In the genomic region with DNA sequence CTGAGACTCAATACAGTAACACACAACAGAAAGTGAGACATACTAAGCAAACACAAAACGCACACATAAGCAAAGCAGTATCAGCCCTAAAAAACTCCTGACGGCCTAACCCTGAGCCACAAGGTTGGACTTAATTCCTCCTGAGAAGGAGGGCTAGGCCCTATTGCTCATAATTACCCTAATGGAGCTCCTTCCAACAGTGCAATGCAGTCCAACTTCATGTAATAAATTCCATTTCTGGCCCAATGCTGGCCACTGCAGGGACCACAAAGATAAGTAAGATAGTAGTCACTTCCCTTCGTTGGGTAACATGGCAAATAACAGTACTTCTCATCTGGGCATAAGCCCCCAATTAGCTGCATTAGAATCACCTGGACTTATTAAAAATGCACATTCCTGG, we compare ENCODE assay signal across 18 cellular contexts. TPM values are rescaled to one million over a fixed set of nuclear protein-coding genes. Genes with fewer than 3 reads are reported as not detected.
DNase-seq lines count a peak whose midpoint lies in the region; ATAC-seq lines count a peak whose summit lies in the region.
"Had no signal": no experiment of that assay in that cellular context is flagged by ENCODE, and none has a peak within 500 bp of the region (broad histone marks: within the 10 kb centered on the region; RNA-seq: fewer than 3 reads in every experiment).

No MANE protein-coding gene starts in this region.

- no peak overlapping the region for H3K9ac ChIP-seq in mesenchymal stem cell (ENCODE audit: low read length)
- H3K9ac ChIP-seq: KMS-11 had no signal

- no peak overlapping the region for H3K18ac ChIP-seq in mesenchymal stem cell (ENCODE audit: low read depth in 1 of 2, low read length in 2 of 2)

- H3K27ac Mint-ChIP-seq in activated naive CD4-positive, alpha-beta T cell treated with anti-CD3 and anti-CD28 coated beads, Interleukin-2, amount 10 ng/mL, durations not matched to agents 7 days and 5 days: no peak overlapping the region

- no peak overlapping the region for H3K14ac ChIP-seq in mesenchymal stem cell (ENCODE audit: low read length in 2 of 2)

- no peak overlapping the region for H4K8ac ChIP-seq in mesenchymal stem cell (ENCODE audit: low read length)

- H3K4me1 ChIP-seq in mesenchymal stem cell (ENCODE audit: control insufficient read depth, insufficient read depth, low read depth, low read length): no peaks in the 10 kb centered on the region

- H3K36me3 ChIP-seq in mesenchymal stem cell (ENCODE audit: control insufficient read depth in 1 of 2, insufficient read depth in 2 of 2, low read depth in 1 of 2, low read length in 2 of 2): peaks cover 7 to 31% of the 10 kb centered on the region in 2 experiments

- no peak overlapping the region for H3K4ac ChIP-seq in mesenchymal stem cell (ENCODE audit: low read depth in 1 of 2, low read length in 2 of 2)

- H3K36me3 Mint-ChIP-seq in activated naive CD4-positive, alpha-beta T cell treated with anti-CD3 and anti-CD28 coated beads, Interleukin-2, amount 10 ng/mL, durations not matched to agents 7 days and 5 days: peaks cover 27% of the 10 kb centered on the region

- peaks cover 37% of the 10 kb centered on the region for H3K4me1 Mint-ChIP-seq in activated naive CD4-positive, alpha-beta T cell treated with anti-CD3 and anti-CD28 coated beads, Interleukin-2, amount 10 ng/mL, durations not matched to agents 7 days and 5 days

- no peak overlapping the region for H2BK15ac ChIP-seq in mesenchymal stem cell (ENCODE audit: low read depth, poor library complexity, severe bottlenecking)

- H2AK5ac ChIP-seq in mesenchymal stem cell (ENCODE audit: low read length, severe bottlenecking): no peak overlapping the region

- H3K27ac ChIP-seq in mesenchymal stem cell (ENCODE audit: low read length, poor library complexity, severe bottlenecking): no peak overlapping the region
- H3K27ac ChIP-seq: C4-2B, KMS-11 had no signal

- no peak overlapping the region for H3K4me2 ChIP-seq in mesenchymal stem cell (ENCODE audit: low read length, poor library complexity, severe bottlenecking)
- H3K4me2 ChIP-seq: KMS-11 had no signal

- no peak for ATAC-seq in GM19455 (IDR thresholded peaks at IDR 0.05; ENCODE audit: unreplicated experiment)

- H2BK12ac ChIP-seq in mesenchymal stem cell (ENCODE audit: low read length in 2 of 2): no peak overlapping the region

- peaks cover 2% of the 10 kb centered on the region for H3K9me3 Mint-ChIP-seq in activated naive CD4-positive, alpha-beta T cell treated with anti-CD3 and anti-CD28 coated beads, Interleukin-2, amount 10 ng/mL, durations not matched to agents 7 days and 5 days

- H3K4me3 ChIP-seq in mesenchymal stem cell (ENCODE audit: insufficient read depth in 1 of 2, low read depth in 1 of 2, low read length in 2 of 2): no peak overlapping the region

- H2BK120ac ChIP-seq in mesenchymal stem cell (ENCODE audit: low read depth, low read length): no peak overlapping the region

- no peak overlapping the region for H4K91ac ChIP-seq in mesenchymal stem cell (ENCODE audit: low read length)

- WGBS in mesenchymal stem cell: 94% methylated on average over 3 of the region's 3 CpGs

- H2AFZ ChIP-seq in mesenchymal stem cell (ENCODE audit: low read depth, low read length): no peak overlapping the region

- no peak overlapping the region for H3K23ac ChIP-seq in mesenchymal stem cell (ENCODE audit: low read length in 2 of 2)

- peaks cover 25% of the 10 kb centered on the region for H3K79me1 ChIP-seq in mesenchymal stem cell (replicated peaks; ENCODE audit: low read length, poor library complexity, severe bottlenecking)

- no peaks in the 10 kb centered on the region for H3K9me3 ChIP-seq in mesenchymal stem cell (ENCODE audit: control insufficient read depth, low read length)
- H3K9me3 ChIP-seq: Caco-2 had no signal

- H2BK5ac ChIP-seq in mesenchymal stem cell (ENCODE audit: low read depth, low read length, poor library complexity, severe bottlenecking): no peak overlapping the region

- H3K4me3 Mint-ChIP-seq in activated naive CD4-positive, alpha-beta T cell treated with anti-CD3 and anti-CD28 coated beads, Interleukin-2, amount 10 ng/mL, durations not matched to agents 7 days and 5 days: no peak overlapping the region

- H3K27me3 Mint-ChIP-seq in activated naive CD4-positive, alpha-beta T cell treated with anti-CD3 and anti-CD28 coated beads, Interleukin-2, amount 10 ng/mL, durations not matched to agents 7 days and 5 days: no peaks in the 10 kb centered on the region

- CTCF ChIA-PET in activated naive CD4-positive, alpha-beta T cell treated with anti-CD3 and anti-CD28 coated beads, Interleukin-2, amount 10 ng/mL, durations not matched to agents 7 days and 5 days (lab: Charles Lee): no interaction called here

- peak; percentile 10 for DNase-seq in EL
- DNase-seq in HS-5 (ENCODE audit: low read depth): peak; percentile 41
- peak; percentile 7 for DNase-seq in astrocyte of the hippocampus (ENCODE audit: low read depth, low spot score)
- peak; percentile 3 for DNase-seq in stromal cell of bone marrow (ENCODE audit: low read depth)
- no peak for DNase-seq in mesenchymal stem cell
- DNase-seq in activated naive CD4-positive, alpha-beta T cell treated with anti-CD3 and anti-CD28 coated beads, Interleukin-2, amount 10 ng/mL, durations not matched to agents 7 days and 5 days: no peak
- DNase-seq: Caco-2; MM.1S; NCI-H1417 treated with DMSO at 0.1 percent for 48 hours; NCI-H2029 treated with DMSO at 0.1 percent for 48 hours; NCI-H524; NK-92 treated with Interleukin-12 subunit alpha and Interleukin-12 subunit beta, amount 100 ng/mL, for 24 hours; OCI-M1 had no signal

- H3K27me3 ChIP-seq in mesenchymal stem cell (ENCODE audit: control insufficient read depth in 1 of 2, insufficient read depth in 1 of 2, low read length in 2 of 2): no peaks in the 10 kb centered on the region

RNA-seq across cellular contexts. Expression of a gene that starts 4.2 kb away (rescaled TPM):
- polyA plus RNA-seq in mesenchymal stem cell (2013, experiment 1 of 2): 34.2 TPM
- 32.4 TPM for polyA plus RNA-seq in mesenchymal stem cell (2013, experiment 2 of 2)

RNA-seq across cellular contexts. Expression of a gene that starts 47.5 kb away (rescaled TPM):
- polyA plus RNA-seq in mesenchymal stem cell (2013, experiment 1 of 2): not detected
- not detected for polyA plus RNA-seq in mesenchymal stem cell (2013, experiment 2 of 2)
- polyA plus RNA-seq: AG04450, H1 had no signal

Comparison
In these comparisons a context has a peak if more than half of its experiments do, and no peak if none do; other contexts are left out.
1. DNase-seq: peak in EL (single experiment), HS-5 (single experiment), astrocyte of the hippocampus (single experiment) and stromal cell of bone marrow (single experiment); none in mesenchymal stem cell (single experiment) and activated naive CD4-positive, alpha-beta T cell treated with anti-CD3 and anti-CD28 coated beads, Interleukin-2, amount 10 ng/mL, durations not matched to agents 7 days and 5 days (single experiment).